In the genomic region with DNA sequence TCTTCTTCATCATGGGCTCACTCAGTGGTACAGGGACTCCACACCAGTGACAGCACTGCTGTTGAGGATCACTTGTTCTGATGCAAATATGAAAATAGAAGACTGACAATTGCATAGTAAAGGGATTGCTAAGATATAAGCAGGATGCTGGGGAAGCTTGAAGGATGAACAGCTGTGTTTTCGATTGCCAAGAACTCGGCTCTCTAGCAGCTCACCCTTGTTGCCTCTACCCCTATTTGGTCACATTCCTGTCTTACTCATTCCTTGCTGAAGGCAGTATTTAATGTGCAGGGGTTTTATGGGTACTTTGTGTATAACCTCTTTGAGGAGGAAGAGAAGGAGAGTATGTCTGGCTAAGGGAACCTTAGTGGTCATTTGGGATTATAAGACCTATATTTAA, we compare ENCODE assay signal across 1 cellular context.
TF ChIP-seq lines count a peak whose summit lies in the region.

No MANE protein-coding gene starts in this region.

TF ChIP-seq in GM23338, 12 proteins besides CTCF, POLR2A, EP300 and RAD21 (continued from another document):
- TF ChIP-seq, protein P1, sequence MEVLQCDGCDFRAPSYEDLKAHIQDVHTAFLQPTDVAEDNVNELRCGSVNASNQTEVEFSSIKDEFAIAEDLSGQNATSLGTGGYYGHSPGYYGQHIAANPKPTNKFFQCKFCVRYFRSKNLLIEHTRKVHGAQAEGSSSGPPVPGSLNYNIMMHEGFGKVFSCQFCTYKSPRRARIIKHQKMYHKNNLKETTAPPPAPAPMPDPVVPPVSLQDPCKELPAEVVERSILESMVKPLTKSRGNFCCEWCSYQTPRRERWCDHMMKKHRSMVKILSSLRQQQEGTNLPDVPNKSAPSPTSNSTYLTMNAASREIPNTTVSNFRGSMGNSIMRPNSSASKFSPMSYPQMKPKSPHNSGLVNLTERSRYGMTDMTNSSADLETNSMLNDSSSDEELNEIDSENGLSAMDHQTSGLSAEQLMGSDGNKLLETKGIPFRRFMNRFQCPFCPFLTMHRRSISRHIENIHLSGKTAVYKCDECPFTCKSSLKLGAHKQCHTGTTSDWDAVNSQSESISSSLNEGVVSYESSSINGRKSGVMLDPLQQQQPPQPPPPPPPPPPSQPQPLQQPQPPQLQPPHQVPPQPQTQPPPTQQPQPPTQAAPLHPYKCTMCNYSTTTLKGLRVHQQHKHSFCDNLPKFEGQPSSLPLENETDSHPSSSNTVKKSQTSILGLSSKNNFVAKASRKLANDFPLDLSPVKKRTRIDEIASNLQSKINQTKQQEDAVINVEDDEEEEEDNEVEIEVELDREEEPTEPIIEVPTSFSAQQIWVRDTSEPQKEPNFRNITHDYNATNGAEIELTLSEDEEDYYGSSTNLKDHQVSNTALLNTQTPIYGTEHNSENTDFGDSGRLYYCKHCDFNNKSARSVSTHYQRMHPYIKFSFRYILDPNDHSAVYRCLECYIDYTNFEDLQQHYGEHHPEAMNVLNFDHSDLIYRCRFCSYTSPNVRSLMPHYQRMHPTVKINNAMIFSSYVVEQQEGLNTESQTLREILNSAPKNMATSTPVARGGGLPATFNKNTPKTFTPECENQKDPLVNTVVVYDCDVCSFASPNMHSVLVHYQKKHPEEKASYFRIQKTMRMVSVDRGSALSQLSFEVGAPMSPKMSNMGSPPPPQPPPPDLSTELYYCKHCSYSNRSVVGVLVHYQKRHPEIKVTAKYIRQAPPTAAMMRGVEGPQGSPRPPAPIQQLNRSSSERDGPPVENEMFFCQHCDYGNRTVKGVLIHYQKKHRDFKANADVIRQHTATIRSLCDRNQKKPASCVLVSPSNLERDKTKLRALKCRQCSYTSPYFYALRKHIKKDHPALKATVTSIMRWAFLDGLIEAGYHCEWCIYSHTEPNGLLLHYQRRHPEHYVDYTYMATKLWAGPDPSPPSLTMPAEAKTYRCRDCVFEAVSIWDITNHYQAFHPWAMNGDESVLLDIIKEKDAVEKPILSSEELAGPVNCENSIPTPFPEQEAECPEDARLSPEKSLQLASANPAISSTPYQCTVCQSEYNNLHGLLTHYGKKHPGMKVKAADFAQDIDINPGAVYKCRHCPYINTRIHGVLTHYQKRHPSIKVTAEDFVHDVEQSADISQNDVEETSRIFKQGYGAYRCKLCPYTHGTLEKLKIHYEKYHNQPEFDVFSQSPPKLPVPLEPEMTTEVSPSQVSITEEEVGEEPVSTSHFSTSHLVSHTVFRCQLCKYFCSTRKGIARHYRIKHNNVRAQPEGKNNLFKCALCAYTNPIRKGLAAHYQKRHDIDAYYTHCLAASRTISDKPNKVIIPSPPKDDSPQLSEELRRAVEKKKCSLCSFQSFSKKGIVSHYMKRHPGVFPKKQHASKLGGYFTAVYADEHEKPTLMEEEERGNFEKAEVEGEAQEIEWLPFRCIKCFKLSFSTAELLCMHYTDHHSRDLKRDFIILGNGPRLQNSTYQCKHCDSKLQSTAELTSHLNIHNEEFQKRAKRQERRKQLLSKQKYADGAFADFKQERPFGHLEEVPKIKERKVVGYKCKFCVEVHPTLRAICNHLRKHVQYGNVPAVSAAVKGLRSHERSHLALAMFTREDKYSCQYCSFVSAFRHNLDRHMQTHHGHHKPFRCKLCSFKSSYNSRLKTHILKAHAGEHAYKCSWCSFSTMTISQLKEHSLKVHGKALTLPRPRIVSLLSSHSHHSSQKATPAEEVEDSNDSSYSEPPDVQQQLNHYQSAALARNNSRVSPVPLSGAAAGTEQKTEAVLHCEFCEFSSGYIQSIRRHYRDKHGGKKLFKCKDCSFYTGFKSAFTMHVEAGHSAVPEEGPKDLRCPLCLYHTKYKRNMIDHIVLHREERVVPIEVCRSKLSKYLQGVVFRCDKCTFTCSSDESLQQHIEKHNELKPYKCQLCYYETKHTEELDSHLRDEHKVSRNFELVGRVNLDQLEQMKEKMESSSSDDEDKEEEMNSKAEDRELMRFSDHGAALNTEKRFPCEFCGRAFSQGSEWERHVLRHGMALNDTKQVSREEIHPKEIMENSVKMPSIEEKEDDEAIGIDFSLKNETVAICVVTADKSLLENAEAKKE (CRISPR knock-in tag; IDR thresholded peaks at IDR 0.05), result no peak
- TF ChIP-seq, protein P2, sequence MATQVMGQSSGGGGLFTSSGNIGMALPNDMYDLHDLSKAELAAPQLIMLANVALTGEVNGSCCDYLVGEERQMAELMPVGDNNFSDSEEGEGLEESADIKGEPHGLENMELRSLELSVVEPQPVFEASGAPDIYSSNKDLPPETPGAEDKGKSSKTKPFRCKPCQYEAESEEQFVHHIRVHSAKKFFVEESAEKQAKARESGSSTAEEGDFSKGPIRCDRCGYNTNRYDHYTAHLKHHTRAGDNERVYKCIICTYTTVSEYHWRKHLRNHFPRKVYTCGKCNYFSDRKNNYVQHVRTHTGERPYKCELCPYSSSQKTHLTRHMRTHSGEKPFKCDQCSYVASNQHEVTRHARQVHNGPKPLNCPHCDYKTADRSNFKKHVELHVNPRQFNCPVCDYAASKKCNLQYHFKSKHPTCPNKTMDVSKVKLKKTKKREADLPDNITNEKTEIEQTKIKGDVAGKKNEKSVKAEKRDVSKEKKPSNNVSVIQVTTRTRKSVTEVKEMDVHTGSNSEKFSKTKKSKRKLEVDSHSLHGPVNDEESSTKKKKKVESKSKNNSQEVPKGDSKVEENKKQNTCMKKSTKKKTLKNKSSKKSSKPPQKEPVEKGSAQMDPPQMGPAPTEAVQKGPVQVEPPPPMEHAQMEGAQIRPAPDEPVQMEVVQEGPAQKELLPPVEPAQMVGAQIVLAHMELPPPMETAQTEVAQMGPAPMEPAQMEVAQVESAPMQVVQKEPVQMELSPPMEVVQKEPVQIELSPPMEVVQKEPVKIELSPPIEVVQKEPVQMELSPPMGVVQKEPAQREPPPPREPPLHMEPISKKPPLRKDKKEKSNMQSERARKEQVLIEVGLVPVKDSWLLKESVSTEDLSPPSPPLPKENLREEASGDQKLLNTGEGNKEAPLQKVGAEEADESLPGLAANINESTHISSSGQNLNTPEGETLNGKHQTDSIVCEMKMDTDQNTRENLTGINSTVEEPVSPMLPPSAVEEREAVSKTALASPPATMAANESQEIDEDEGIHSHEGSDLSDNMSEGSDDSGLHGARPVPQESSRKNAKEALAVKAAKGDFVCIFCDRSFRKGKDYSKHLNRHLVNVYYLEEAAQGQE (IDR thresholded peaks at IDR 0.05; ENCODE audit: unreplicated experiment), result no peak
TF ChIP-seq in GM23338: peak in this region for 0.
